Comparison of ENCODE assay signal across 11 cellular contexts in the genomic region with DNA sequence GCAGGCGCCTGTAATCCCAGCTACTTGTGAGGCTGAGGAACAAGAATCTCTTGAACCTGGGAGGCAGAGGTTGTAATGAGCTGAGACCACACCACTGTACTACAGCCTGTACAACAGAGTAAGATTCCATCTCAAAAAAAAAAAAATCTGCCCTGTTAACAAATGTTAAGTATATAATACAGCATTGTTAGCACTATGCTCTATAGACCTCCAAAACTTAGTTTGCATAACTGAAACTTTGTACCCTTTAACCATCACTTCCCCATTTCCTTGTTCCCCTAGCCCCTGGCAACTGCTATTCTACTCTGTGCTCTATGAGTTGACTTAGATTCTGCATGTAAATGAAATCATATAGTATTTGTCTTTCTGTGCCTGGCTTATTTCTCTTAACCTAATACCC.
DNase-seq lines count a peak whose midpoint lies in the region; ATAC-seq and TF ChIP-seq lines count a peak whose summit lies in the region.
"Had no signal": no experiment of that assay in that cellular context is flagged by ENCODE, and none has a peak within 500 bp of the region (broad histone marks: within the 10 kb centered on the region; RNA-seq: fewer than 3 reads in every experiment).

No MANE protein-coding gene starts in this region.

- H3K4me1 Mint-ChIP-seq in CD4-positive, alpha-beta memory T cell: no peaks in the 10 kb centered on the region
- H3K4me1 Mint-ChIP-seq: activated CD8-positive, alpha-beta memory T cell treated with anti-CD3 and anti-CD28 coated beads, Interleukin-2, amount 10 ng/mL, durations not matched to agents 7 days and 5 days; nephron had no signal

- H3K27me3 ChIP-seq in CD4-positive, alpha-beta memory T cell (ENCODE audit: insufficient read depth, low read length): no peaks in the 10 kb centered on the region
- no peaks in the 10 kb centered on the region for H3K27me3 ChIP-seq in MG63

- no peaks in the 10 kb centered on the region for H3K9me3 Mint-ChIP-seq in CD4-positive, alpha-beta memory T cell

- H3K4me3 Mint-ChIP-seq in CD4-positive, alpha-beta memory T cell: no peak overlapping the region
- H3K4me3 Mint-ChIP-seq: activated CD8-positive, alpha-beta memory T cell treated with anti-CD3 and anti-CD28 coated beads, Interleukin-2, amount 10 ng/mL, durations not matched to agents 7 days and 5 days; nephron had no signal

- H3K36me3 Mint-ChIP-seq in CD4-positive, alpha-beta memory T cell: no peaks in the 10 kb centered on the region
- H3K36me3 Mint-ChIP-seq: activated CD8-positive, alpha-beta memory T cell treated with anti-CD3 and anti-CD28 coated beads, Interleukin-2, amount 10 ng/mL, durations not matched to agents 7 days and 5 days had no signal

- H3K4me1 ChIP-seq in CD4-positive, alpha-beta memory T cell (ENCODE audit: insufficient read depth, low read length): no peaks in the 10 kb centered on the region

- ATAC-seq in GM18505 (IDR thresholded peaks at IDR 0.05; ENCODE audit: unreplicated experiment) (peak; percentile 96), GM21367 (IDR thresholded peaks at IDR 0.05; ENCODE audit: unreplicated experiment) (peak; percentile 98), HG03045 (IDR thresholded peaks at IDR 0.05; ENCODE audit: unreplicated experiment) (peak; percentile 89)
- ATAC-seq: activated CD8-positive, alpha-beta memory T cell treated with anti-CD3 and anti-CD28 coated beads, Interleukin-2, amount 10 ng/mL, durations not matched to agents 7 days and 5 days had no signal

- DNase-seq in MV-4-11 (lab: John Stamatoyannopoulos, UW): peak; percentile 69
- no peak for DNase-seq in CD4-positive, alpha-beta memory T cell
- DNase-seq in stimulated activated CD4-positive, alpha-beta T cell treated with anti-CD3 and anti-CD28 coated beads, Interleukin-2, amount 100 ng/mL, for 24 hours: no peak
- DNase-seq in germinal center (ENCODE audit: low spot score): no peak
- no peak for DNase-seq in MG63
- DNase-seq: activated CD8-positive, alpha-beta memory T cell treated with anti-CD3 and anti-CD28 coated beads, Interleukin-2, amount 10 ng/mL, durations not matched to agents 7 days and 5 days; NCI-H2171 treated with DMSO at 0.1 percent for 48 hours had no signal

- POLR2A ChIA-PET in CD4-positive, alpha-beta memory T cell (lab: Charles Lee; ENCODE audit: partially characterized antibody): no interaction called here

- TF ChIP-seq POLR2A in GM18505 (IDR thresholded peaks at IDR 0.05; ENCODE audit: borderline replicate concordance, extremely low read depth, insufficient read depth, insufficient read length): no peak

- H3K27me3 Mint-ChIP-seq in CD4-positive, alpha-beta memory T cell: no peaks in the 10 kb centered on the region

- H3K9me3 ChIP-seq in CD4-positive, alpha-beta memory T cell (ENCODE audit: control insufficient read depth in 1 of 2, low read length in 2 of 2): no peaks in the 10 kb centered on the region
- no peaks in the 10 kb centered on the region for H3K9me3 ChIP-seq in MG63

- CTCF ChIA-PET in CD4-positive, alpha-beta memory T cell (lab: Charles Lee; ENCODE audit: partially characterized antibody): no interaction called here

- no peak overlapping the region for H3K27ac ChIP-seq in CD4-positive, alpha-beta memory T cell (ENCODE audit: low read depth, low read length)

- H3K4me3 ChIP-seq in CD4-positive, alpha-beta memory T cell (ENCODE audit: low read length in 2 of 2): no peak overlapping the region
- no peak overlapping the region for H3K4me3 ChIP-seq in MG63

- intact Hi-C loops in CD4-positive, alpha-beta memory T cell (cut with micrococcal nuclease): no loop called here

- no peak overlapping the region for H3K27ac Mint-ChIP-seq in CD4-positive, alpha-beta memory T cell
- H3K27ac Mint-ChIP-seq: activated CD8-positive, alpha-beta memory T cell treated with anti-CD3 and anti-CD28 coated beads, Interleukin-2, amount 10 ng/mL, durations not matched to agents 7 days and 5 days; nephron had no signal

- no peaks in the 10 kb centered on the region for H3K36me3 ChIP-seq in CD4-positive, alpha-beta memory T cell (ENCODE audit: insufficient read depth, low read length)
- H3K36me3 ChIP-seq in MG63: no peaks in the 10 kb centered on the region
